Comparison of ENCODE assay signal across 1 cellular context in the genomic region with DNA sequence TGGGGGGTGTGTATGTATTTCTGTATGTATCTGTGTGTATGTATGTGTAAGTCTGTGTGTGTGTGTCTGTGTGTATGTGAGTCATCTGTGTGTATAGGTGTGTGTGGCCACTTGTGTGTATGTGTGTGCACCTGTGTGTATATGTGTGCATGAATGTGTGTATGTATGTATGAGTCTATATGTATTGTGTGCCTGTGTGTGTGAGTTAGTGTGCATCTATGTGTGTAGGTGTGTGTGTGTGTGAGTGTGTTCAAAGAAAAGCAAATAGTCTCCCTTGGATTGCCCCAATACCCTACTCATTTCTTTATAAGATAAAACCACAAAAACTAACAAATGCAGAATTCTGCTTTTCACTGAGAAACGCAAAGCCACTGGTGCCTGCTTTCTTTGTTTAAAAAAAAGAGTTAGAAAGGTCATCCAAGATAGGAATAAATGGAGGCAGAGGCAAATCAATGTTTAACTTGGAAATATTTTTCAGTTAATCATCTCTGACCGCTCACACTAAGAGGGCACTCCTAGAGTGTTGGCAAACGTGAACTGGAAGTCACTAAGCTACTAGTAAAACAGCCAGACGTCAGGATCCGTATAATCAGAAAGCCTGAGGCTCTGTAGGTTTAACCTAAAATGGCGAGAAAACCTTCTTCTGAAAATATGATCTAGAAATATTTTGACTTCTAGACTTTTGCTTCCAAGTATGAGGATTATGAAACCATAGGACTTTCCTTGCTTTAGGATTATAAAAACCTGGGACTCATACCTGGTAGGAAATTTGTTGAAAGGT.
TF ChIP-seq lines count a peak whose summit lies in the region.

No MANE protein-coding gene starts in this region.

TF ChIP-seq in HepG2, 621 proteins besides CTCF, POLR2A, EP300 and RAD21 (continued from another document and continues in another):
- TF ChIP-seq, protein P1, sequence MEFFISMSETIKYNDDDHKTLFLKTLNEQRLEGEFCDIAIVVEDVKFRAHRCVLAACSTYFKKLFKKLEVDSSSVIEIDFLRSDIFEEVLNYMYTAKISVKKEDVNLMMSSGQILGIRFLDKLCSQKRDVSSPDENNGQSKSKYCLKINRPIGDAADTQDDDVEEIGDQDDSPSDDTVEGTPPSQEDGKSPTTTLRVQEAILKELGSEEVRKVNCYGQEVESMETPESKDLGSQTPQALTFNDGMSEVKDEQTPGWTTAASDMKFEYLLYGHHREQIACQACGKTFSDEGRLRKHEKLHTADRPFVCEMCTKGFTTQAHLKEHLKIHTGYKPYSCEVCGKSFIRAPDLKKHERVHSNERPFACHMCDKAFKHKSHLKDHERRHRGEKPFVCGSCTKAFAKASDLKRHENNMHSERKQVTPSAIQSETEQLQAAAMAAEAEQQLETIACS (CRISPR knock-in tag; IDR thresholded peaks at IDR 0.05) = no peak
- TF ChIP-seq ZMAT3 (CRISPR knock-in tag; conservative IDR thresholded peaks at IDR 0.05) (0 out of 2 replicates have a peak, but pooled peaks have one; percentile 39), CEBPG (CRISPR knock-in tag; IDR thresholded peaks at IDR 0.05) (no peak; the same call in 1 of the 2 replicates), ZNF746 (CRISPR knock-in tag; IDR thresholded peaks at IDR 0.05) (no peak), ETV5 (CRISPR knock-in tag; IDR thresholded peaks at IDR 0.05; ENCODE audit: borderline replicate concordance) (no peak), NFE2L1 (CRISPR knock-in tag; IDR thresholded peaks at IDR 0.05; ENCODE audit: borderline replicate concordance) (no peak), YEATS2 (CRISPR knock-in tag; IDR thresholded peaks at IDR 0.05; ENCODE audit: borderline replicate concordance) (no peak), SSRP1 (CRISPR knock-in tag; IDR thresholded peaks at IDR 0.05) (peak; percentile 89; the same call in 1 of the 2 replicates), ZNF124 (CRISPR knock-in tag; IDR thresholded peaks at IDR 0.05) (no peak), SATB2 (CRISPR knock-in tag; IDR thresholded peaks at IDR 0.05) (no peak), ZNF501 (CRISPR knock-in tag; IDR thresholded peaks at IDR 0.05) (no peak), ZBTB38 (CRISPR knock-in tag; IDR thresholded peaks at IDR 0.05) (no peak), ZNF558 (CRISPR knock-in tag; IDR thresholded peaks at IDR 0.05; ENCODE audit: borderline replicate concordance) (no peak), ZNF446 (CRISPR knock-in tag; IDR thresholded peaks at IDR 0.05) (no peak), ZNF430 (CRISPR knock-in tag; IDR thresholded peaks at IDR 0.05) (no peak), ZNF589 (CRISPR knock-in tag; conservative IDR thresholded peaks at IDR 0.05) (0 out of 2 replicates have a peak, but pooled peaks have one; percentile 40), NKX3-1 (CRISPR knock-in tag; IDR thresholded peaks at IDR 0.05) (no peak), ZNF180 (CRISPR knock-in tag; IDR thresholded peaks at IDR 0.05; ENCODE audit: borderline replicate concordance, low read depth) (no peak)
- TF ChIP-seq, protein P2, sequence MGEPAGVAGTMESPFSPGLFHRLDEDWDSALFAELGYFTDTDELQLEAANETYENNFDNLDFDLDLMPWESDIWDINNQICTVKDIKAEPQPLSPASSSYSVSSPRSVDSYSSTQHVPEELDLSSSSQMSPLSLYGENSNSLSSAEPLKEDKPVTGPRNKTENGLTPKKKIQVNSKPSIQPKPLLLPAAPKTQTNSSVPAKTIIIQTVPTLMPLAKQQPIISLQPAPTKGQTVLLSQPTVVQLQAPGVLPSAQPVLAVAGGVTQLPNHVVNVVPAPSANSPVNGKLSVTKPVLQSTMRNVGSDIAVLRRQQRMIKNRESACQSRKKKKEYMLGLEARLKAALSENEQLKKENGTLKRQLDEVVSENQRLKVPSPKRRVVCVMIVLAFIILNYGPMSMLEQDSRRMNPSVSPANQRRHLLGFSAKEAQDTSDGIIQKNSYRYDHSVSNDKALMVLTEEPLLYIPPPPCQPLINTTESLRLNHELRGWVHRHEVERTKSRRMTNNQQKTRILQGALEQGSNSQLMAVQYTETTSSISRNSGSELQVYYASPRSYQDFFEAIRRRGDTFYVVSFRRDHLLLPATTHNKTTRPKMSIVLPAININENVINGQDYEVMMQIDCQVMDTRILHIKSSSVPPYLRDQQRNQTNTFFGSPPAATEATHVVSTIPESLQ (CRISPR knock-in tag; conservative IDR thresholded peaks at IDR 0.05) = 0 out of 2 replicates have a peak, but pooled peaks have one; percentile 7
- TF ChIP-seq, protein P3, sequence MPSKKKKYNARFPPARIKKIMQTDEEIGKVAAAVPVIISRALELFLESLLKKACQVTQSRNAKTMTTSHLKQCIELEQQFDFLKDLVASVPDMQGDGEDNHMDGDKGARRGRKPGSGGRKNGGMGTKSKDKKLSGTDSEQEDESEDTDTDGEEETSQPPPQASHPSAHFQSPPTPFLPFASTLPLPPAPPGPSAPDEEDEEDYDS (CRISPR knock-in tag; IDR thresholded peaks at IDR 0.05) = peak; percentile 31
- TF ChIP-seq, protein P4, sequence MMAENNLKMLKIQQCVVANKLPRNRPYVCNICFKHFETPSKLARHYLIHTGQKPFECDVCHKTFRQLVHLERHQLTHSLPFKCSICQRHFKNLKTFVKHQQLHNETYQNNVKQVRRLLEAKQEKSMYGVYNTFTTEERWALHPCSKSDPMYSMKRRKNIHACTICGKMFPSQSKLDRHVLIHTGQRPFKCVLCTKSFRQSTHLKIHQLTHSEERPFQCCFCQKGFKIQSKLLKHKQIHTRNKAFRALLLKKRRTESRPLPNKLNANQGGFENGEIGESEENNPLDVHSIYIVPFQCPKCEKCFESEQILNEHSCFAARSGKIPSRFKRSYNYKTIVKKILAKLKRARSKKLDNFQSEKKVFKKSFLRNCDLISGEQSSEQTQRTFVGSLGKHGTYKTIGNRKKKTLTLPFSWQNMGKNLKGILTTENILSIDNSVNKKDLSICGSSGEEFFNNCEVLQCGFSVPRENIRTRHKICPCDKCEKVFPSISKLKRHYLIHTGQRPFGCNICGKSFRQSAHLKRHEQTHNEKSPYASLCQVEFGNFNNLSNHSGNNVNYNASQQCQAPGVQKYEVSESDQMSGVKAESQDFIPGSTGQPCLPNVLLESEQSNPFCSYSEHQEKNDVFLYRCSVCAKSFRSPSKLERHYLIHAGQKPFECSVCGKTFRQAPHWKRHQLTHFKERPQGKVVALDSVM (CRISPR knock-in tag; IDR thresholded peaks at IDR 0.05) = no peak
- TF ChIP-seq, protein P5, sequence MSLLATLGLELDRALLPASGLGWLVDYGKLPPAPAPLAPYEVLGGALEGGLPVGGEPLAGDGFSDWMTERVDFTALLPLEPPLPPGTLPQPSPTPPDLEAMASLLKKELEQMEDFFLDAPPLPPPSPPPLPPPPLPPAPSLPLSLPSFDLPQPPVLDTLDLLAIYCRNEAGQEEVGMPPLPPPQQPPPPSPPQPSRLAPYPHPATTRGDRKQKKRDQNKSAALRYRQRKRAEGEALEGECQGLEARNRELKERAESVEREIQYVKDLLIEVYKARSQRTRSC (CRISPR knock-in tag; IDR thresholded peaks at IDR 0.05; ENCODE audit: low read depth) = no peak
- TF ChIP-seq, protein P6, sequence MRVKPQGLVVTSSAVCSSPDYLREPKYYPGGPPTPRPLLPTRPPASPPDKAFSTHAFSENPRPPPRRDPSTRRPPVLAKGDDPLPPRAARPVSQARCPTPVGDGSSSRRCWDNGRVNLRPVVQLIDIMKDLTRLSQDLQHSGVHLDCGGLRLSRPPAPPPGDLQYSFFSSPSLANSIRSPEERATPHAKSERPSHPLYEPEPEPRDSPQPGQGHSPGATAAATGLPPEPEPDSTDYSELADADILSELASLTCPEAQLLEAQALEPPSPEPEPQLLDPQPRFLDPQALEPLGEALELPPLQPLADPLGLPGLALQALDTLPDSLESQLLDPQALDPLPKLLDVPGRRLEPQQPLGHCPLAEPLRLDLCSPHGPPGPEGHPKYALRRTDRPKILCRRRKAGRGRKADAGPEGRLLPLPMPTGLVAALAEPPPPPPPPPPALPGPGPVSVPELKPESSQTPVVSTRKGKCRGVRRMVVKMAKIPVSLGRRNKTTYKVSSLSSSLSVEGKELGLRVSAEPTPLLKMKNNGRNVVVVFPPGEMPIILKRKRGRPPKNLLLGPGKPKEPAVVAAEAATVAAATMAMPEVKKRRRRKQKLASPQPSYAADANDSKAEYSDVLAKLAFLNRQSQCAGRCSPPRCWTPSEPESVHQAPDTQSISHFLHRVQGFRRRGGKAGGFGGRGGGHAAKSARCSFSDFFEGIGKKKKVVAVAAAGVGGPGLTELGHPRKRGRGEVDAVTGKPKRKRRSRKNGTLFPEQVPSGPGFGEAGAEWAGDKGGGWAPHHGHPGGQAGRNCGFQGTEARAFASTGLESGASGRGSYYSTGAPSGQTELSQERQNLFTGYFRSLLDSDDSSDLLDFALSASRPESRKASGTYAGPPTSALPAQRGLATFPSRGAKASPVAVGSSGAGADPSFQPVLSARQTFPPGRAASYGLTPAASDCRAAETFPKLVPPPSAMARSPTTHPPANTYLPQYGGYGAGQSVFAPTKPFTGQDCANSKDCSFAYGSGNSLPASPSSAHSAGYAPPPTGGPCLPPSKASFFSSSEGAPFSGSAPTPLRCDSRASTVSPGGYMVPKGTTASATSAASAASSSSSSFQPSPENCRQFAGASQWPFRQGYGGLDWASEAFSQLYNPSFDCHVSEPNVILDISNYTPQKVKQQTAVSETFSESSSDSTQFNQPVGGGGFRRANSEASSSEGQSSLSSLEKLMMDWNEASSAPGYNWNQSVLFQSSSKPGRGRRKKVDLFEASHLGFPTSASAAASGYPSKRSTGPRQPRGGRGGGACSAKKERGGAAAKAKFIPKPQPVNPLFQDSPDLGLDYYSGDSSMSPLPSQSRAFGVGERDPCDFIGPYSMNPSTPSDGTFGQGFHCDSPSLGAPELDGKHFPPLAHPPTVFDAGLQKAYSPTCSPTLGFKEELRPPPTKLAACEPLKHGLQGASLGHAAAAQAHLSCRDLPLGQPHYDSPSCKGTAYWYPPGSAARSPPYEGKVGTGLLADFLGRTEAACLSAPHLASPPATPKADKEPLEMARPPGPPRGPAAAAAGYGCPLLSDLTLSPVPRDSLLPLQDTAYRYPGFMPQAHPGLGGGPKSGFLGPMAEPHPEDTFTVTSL (CRISPR knock-in tag; IDR thresholded peaks at IDR 0.05; ENCODE audit: borderline replicate concordance) = peak; percentile 61; the same call in 1 of the 2 replicates
- TF ChIP-seq, protein P7, sequence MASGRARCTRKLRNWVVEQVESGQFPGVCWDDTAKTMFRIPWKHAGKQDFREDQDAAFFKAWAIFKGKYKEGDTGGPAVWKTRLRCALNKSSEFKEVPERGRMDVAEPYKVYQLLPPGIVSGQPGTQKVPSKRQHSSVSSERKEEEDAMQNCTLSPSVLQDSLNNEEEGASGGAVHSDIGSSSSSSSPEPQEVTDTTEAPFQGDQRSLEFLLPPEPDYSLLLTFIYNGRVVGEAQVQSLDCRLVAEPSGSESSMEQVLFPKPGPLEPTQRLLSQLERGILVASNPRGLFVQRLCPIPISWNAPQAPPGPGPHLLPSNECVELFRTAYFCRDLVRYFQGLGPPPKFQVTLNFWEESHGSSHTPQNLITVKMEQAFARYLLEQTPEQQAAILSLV (CRISPR knock-in tag; IDR thresholded peaks at IDR 0.05; ENCODE audit: borderline replicate concordance) = no peak
- TF ChIP-seq, protein P8, sequence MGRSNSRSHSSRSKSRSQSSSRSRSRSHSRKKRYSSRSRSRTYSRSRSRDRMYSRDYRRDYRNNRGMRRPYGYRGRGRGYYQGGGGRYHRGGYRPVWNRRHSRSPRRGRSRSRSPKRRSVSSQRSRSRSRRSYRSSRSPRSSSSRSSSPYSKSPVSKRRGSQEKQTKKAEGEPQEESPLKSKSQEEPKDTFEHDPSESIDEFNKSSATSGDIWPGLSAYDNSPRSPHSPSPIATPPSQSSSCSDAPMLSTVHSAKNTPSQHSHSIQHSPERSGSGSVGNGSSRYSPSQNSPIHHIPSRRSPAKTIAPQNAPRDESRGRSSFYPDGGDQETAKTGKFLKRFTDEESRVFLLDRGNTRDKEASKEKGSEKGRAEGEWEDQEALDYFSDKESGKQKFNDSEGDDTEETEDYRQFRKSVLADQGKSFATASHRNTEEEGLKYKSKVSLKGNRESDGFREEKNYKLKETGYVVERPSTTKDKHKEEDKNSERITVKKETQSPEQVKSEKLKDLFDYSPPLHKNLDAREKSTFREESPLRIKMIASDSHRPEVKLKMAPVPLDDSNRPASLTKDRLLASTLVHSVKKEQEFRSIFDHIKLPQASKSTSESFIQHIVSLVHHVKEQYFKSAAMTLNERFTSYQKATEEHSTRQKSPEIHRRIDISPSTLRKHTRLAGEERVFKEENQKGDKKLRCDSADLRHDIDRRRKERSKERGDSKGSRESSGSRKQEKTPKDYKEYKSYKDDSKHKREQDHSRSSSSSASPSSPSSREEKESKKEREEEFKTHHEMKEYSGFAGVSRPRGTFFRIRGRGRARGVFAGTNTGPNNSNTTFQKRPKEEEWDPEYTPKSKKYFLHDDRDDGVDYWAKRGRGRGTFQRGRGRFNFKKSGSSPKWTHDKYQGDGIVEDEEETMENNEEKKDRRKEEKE (IDR thresholded peaks at IDR 0.05) = no peak
- TF ChIP-seq, protein P9, sequence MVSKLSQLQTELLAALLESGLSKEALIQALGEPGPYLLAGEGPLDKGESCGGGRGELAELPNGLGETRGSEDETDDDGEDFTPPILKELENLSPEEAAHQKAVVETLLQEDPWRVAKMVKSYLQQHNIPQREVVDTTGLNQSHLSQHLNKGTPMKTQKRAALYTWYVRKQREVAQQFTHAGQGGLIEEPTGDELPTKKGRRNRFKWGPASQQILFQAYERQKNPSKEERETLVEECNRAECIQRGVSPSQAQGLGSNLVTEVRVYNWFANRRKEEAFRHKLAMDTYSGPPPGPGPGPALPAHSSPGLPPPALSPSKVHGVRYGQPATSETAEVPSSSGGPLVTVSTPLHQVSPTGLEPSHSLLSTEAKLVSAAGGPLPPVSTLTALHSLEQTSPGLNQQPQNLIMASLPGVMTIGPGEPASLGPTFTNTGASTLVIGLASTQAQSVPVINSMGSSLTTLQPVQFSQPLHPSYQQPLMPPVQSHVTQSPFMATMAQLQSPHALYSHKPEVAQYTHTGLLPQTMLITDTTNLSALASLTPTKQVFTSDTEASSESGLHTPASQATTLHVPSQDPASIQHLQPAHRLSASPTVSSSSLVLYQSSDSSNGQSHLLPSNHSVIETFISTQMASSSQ (IDR thresholded peaks at IDR 0.05; ENCODE audit: low read depth) = peak; percentile 77
- TF ChIP-seq, protein P9 (CRISPR knock-in tag; IDR thresholded peaks at IDR 0.05; ENCODE audit: borderline replicate concordance) = peak; percentile 78; the same call in 1 of the 2 replicates
